Comparison of ENCODE assay signal across 8 cellular contexts in the genomic region with DNA sequence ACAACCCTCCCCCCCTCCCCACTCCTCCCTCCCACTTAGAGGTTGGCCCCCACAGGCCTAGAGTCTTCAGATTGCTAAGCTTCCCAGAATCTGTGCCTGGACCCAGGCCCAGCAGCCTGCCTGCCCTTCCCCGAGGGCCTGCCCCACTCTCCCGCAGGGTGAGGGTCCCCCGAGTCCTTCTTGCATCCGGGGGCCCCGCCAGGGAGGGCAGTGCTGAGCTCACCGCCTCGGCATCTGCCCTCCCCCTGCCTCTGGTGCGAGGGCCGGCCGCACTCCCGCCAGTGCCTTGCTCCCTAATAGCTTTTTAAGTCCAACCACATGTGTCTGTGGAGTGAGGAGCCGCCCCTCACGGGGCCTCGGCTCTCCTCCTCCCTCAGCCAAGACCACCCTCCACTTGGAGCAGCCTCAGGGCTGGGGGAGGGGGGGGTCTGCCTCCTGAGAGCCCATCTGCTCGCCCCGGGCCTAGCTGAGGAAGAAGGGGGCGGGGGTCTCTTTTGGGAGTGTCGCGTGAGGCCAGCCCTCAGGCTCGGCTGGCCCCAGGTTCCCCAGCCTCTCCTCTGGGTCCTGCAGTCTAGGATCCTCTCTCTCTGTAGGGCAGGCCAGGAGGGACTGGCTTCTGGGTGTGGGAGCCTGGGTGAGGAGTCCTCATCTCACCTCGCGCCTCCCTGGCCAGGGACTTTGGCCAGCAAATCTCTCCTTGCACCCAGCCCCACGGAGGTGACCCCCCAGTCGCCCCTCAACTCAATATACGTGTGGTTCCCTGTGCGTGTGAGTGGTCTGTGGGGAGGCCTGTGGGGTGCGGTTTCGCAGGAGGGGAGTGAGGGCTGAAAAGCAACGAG. TPM values are rescaled to one million over a fixed set of nuclear protein-coding genes. Genes with fewer than 3 reads are reported as not detected.
A peak's percentile ranks its signal among the peaks of the same experiment; 100 is the strongest.
DNase-seq lines count a peak whose midpoint lies in the region; ATAC-seq and TF ChIP-seq lines count a peak whose summit lies in the region.

No MANE protein-coding gene starts in this region.

- H3K4me3 Mint-ChIP-seq in CD4-positive, alpha-beta T cell, result no peak overlapping the region

- H3K27me3 ChIP-seq in dorsolateral prefrontal cortex, result no peaks in the 10 kb centered on the region
- H3K27me3 ChIP-seq in lower lobe of right lung (ENCODE audit: low read depth), result no peaks in the 10 kb centered on the region
- H3K27me3 ChIP-seq in upper lobe of right lung, result no peaks in the 10 kb centered on the region
- no peaks in the 10 kb centered on the region for H3K27me3 ChIP-seq in CD4-positive, alpha-beta T cell (ENCODE audit: control insufficient read depth, insufficient read depth, low read length)

- intact Hi-C loops in dorsolateral prefrontal cortex (cut with DNase I) (no loop called here), lower lobe of right lung (cut with DNase I) (no loop called here), upper lobe of right lung (cut with DNase I) (no loop called here)
- intact Hi-C loops in CD4-positive, alpha-beta T cell (cut with DNase I, micrococcal nuclease), result no loop called here

- DNase-seq in dorsolateral prefrontal cortex (no peak), lower lobe of right lung (peak; percentile 73), upper lobe of right lung (peak; percentile 83), NCI-H2107 treated with DMSO at 0.1 percent for 48 hours (lab: John Stamatoyannopoulos, UW; ENCODE audit: unreplicated experiment) (no peak), T-helper 9 cell (no peak)
- DNase-seq in activated CD4-positive, CD25-positive, alpha-beta regulatory T cell treated with anti-CD3 and anti-CD28 coated beads, Interleukin-2, amount 50 U/mL, for 72 hours, result no peak
- no peak for DNase-seq in CD4-positive, alpha-beta T cell

- H3K9me3 Mint-ChIP-seq in CD4-positive, alpha-beta T cell, result no peaks in the 10 kb centered on the region

- no peak for TF ChIP-seq RAD21 in Ishikawa (IDR thresholded peaks at IDR 0.05; ENCODE audit: low read depth)

- no peaks in the 10 kb centered on the region for H3K36me3 Mint-ChIP-seq in CD4-positive, alpha-beta T cell (ENCODE audit: low read depth)

- no peak overlapping the region for H3K27ac Mint-ChIP-seq in CD4-positive, alpha-beta T cell

- peak; percentile 75; the same call in 1 of the 2 replicates for TF ChIP-seq EP300 in Ishikawa (IDR thresholded peaks at IDR 0.05; ENCODE audit: borderline replicate concordance)

- TF ChIP-seq CTCF in dorsolateral prefrontal cortex (IDR thresholded peaks at IDR 0.05 in 54 of 56, conservative IDR thresholded peaks at IDR 0.05 in 2 of 56; ENCODE audit: low read depth in 1 of 56, partially characterized antibody in 56 of 56), result peak in 13 of 56 donors; percentile 5 to 36 (median 16)
- no peak for TF ChIP-seq CTCF in lower lobe of right lung (IDR thresholded peaks at IDR 0.05)
- no peak for TF ChIP-seq CTCF in upper lobe of right lung (IDR thresholded peaks at IDR 0.05)
- TF ChIP-seq CTCF in CD4-positive, alpha-beta T cell (IDR thresholded peaks at IDR 0.05), result no peak

- H3K4me1 Mint-ChIP-seq in CD4-positive, alpha-beta T cell (ENCODE audit: low read depth), result peaks cover 11% of the 10 kb centered on the region

- H3K36me3 ChIP-seq in lower lobe of right lung, result no peaks in the 10 kb centered on the region
- H3K36me3 ChIP-seq in upper lobe of right lung, result no peaks in the 10 kb centered on the region

- CTCF ChIA-PET in CD4-positive, alpha-beta T cell (lab: Charles Lee), result interaction anchor here (1.1 kb wide), 1 partner anchor 22 kb away, joined by 3 read pairs; no protein-coding TSS in a partner anchor

- H3K9me3 ChIP-seq in lower lobe of right lung (no peaks in the 10 kb centered on the region), upper lobe of right lung (no peaks in the 10 kb centered on the region)
- H3K9me3 ChIP-seq in CD4-positive, alpha-beta T cell (ENCODE audit: control insufficient read depth, low read length), result no peaks in the 10 kb centered on the region

- H3K4me3 ChIP-seq in dorsolateral prefrontal cortex, result peak overlapping the region in 32 of 59 donors; percentile 3 to 40 (median 22)
- peak overlapping the region; percentile 11 for H3K4me3 ChIP-seq in lower lobe of right lung
- peak overlapping the region; percentile 23 for H3K4me3 ChIP-seq in upper lobe of right lung

- POLR2A ChIA-PET in CD4-positive, alpha-beta T cell (lab: Charles Lee), result no interaction called here

- peaks cover 3% of the 10 kb centered on the region for H3K27me3 Mint-ChIP-seq in CD4-positive, alpha-beta T cell

- peaks cover 99% of the 10 kb centered on the region for H3K4me1 ChIP-seq in lower lobe of right lung
- peaks cover 96% of the 10 kb centered on the region for H3K4me1 ChIP-seq in upper lobe of right lung

- peak overlapping the region; percentile 78 to 100 (median 97) for H3K27ac ChIP-seq in dorsolateral prefrontal cortex
- H3K27ac ChIP-seq in lower lobe of right lung, result peak overlapping the region; percentile 92
- H3K27ac ChIP-seq in upper lobe of right lung, result peak overlapping the region; percentile 88
- H3K27ac ChIP-seq in CD4-positive, alpha-beta T cell (ENCODE audit: low read depth, low read length), result no peak overlapping the region

- ATAC-seq in lower lobe of right lung (peak; percentile 61 to 64), upper lobe of right lung (peak; percentile 44)
- no peak for ATAC-seq in CD4-positive, alpha-beta T cell (ENCODE audit: poor library complexity)

TF ChIP-seq in Ishikawa, 13 proteins besides CTCF, POLR2A, EP300 and RAD21:
- peak; percentile 4; the same call in 1 of the 2 replicates for TF ChIP-seq YY1 (IDR thresholded peaks at IDR 0.05; ENCODE audit: low read depth)
- TF ChIP-seq CEBPB (IDR thresholded peaks at IDR 0.05), result no peak
- TF ChIP-seq TCF12 (IDR thresholded peaks at IDR 0.05; ENCODE audit: low read depth), result peak; percentile 72
- 0 out of 2 replicates have a peak, but pooled peaks have one; percentile 54 for TF ChIP-seq FOXM1 (IDR thresholded peaks at IDR 0.05; ENCODE audit: borderline replicate concordance, low read depth)
- TF ChIP-seq NFIC (IDR thresholded peaks at IDR 0.05), result peak; percentile 41; the same call in 1 of the 2 replicates
- TF ChIP-seq, protein P1, sequence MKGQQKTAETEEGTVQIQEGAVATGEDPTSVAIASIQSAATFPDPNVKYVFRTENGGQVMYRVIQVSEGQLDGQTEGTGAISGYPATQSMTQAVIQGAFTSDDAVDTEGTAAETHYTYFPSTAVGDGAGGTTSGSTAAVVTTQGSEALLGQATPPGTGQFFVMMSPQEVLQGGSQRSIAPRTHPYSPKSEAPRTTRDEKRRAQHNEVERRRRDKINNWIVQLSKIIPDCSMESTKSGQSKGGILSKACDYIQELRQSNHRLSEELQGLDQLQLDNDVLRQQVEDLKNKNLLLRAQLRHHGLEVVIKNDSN (IDR thresholded peaks at IDR 0.05), result no peak
- TF ChIP-seq, protein P2, sequence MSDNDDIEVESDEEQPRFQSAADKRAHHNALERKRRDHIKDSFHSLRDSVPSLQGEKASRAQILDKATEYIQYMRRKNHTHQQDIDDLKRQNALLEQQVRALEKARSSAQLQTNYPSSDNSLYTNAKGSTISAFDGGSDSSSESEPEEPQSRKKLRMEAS (IDR thresholded peaks at IDR 0.05), result peak; percentile 80
- peak; percentile 89 for TF ChIP-seq TEAD4 (IDR thresholded peaks at IDR 0.05)
- TF ChIP-seq ZBTB7A (IDR thresholded peaks at IDR 0.05; ENCODE audit: low read depth), result peak; percentile 94

RNA-seq across cellular contexts. Expression of a gene that starts 47.2 kb away (rescaled TPM):
- total RNA-seq in dorsolateral prefrontal cortex (10 to 100 TPM in 2 of 120 experiments, 1 to 10 TPM in 118; 1.0 to 11.8 (median 4.5) TPM), lower lobe of right lung (27.2 TPM), upper lobe of right lung (21.8 TPM)
- total RNA-seq in CD4-positive, alpha-beta T cell, result 1 to 10 TPM; 1.9 to 2.1 TPM

Comparison
In these comparisons a context has a peak if more than half of its experiments do, and no peak if none do; other contexts are left out.
1. DNase-seq: peak in lower lobe of right lung (single experiment) and upper lobe of right lung (single experiment); none in dorsolateral prefrontal cortex (0 of 10), activated CD4-positive, CD25-positive, alpha-beta regulatory T cell treated with anti-CD3 and anti-CD28 coated beads, Interleukin-2, amount 50 U/mL, for 72 hours (single experiment), NCI-H2107 treated with DMSO at 0.1 percent for 48 hours (single experiment), T-helper 9 cell (single experiment) and CD4-positive, alpha-beta T cell (0 of 10).
2. Peak in every context shown above with its lines, with median percentiles within 50 percentile points of each other: H3K4me3 ChIP-seq.